13 cellular contexts compared by ENCODE assay signal in the genomic region with DNA sequence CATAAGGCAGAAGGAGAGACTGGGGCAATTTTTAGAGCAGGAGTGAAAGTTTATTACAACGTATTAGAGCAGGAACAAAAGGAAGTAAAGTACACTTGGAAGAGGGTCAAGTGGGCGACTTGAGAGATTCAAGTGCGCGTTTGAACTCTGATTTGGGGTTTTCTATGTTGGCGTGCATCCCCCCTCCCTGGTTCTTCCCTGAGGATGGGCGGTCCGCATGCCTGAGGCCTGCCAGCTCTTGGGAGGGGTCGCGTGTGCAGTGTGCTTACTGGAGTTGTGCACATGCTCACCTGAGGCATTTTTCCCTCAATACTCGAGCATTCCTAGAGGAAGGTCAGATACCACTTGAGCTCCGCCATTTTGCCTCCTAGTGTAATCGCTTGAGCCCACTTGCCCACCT. TPM values are rescaled to one million over a fixed set of nuclear protein-coding genes. Genes with fewer than 3 reads are reported as not detected.
DNase-seq lines count a peak whose midpoint lies in the region; ATAC-seq, FAIRE-seq and TF ChIP-seq lines count a peak whose summit lies in the region.
"Had no signal": no experiment of that assay in that cellular context is flagged by ENCODE, and none has a peak within 500 bp of the region (broad histone marks: within the 10 kb centered on the region; RNA-seq: fewer than 3 reads in every experiment).

No MANE protein-coding gene starts in this region.

- ATAC-seq in CD4-positive, CD25-positive, alpha-beta regulatory T cell (ENCODE audit: low read depth in 2 of 2), result no peak
- ATAC-seq in HCT116, result no peak

- H3K4me1 Mint-ChIP-seq in CD4-positive, CD25-positive, alpha-beta regulatory T cell, result peaks cover 0 to 43% (median 15%) of the 10 kb centered on the region in 4 donors
- H3K4me1 Mint-ChIP-seq in astrocyte (ENCODE audit: low read depth, unreplicated experiment), result peaks cover 2% of the 10 kb centered on the region
- peaks cover 23% of the 10 kb centered on the region for H3K4me1 Mint-ChIP-seq in neural crest cell
- H3K4me1 Mint-ChIP-seq in progenitor cell of endocrine pancreas (ENCODE audit: low read depth), result peaks cover 14% of the 10 kb centered on the region

- H3K4me3 ChIP-seq in CD4-positive, CD25-positive, alpha-beta regulatory T cell (ENCODE audit: low read depth, low read length), result peak overlapping the region; percentile 72
- H3K4me3 ChIP-seq in HCT116 (replicated peaks in 1 of 2; ENCODE audit: low read depth in 1 of 2, low read length in 2 of 2), result no peak overlapping the region
- H3K4me3 ChIP-seq in astrocyte (ENCODE audit: insufficient read depth, low read depth, low read length), result no peak overlapping the region

- H3K27me3 ChIP-seq in CD4-positive, CD25-positive, alpha-beta regulatory T cell (ENCODE audit: control insufficient read depth, insufficient read depth, low read length), result no peaks in the 10 kb centered on the region
- H3K27me3 ChIP-seq in HCT116 (ENCODE audit: insufficient read depth, low read length) (no peaks in the 10 kb centered on the region), astrocyte (ENCODE audit: insufficient read depth, low read length) (no peaks in the 10 kb centered on the region)

- TF ChIP-seq CTCF in HCT116 (IDR thresholded peaks at IDR 0.05 in 2 of 3, conservative IDR thresholded peaks at IDR 0.05 in 1 of 3; ENCODE audit: borderline replicate concordance in 1 of 3, insufficient read depth in 1 of 3, low read depth in 2 of 3, low read length in 2 of 3) (no peak), astrocyte (IDR thresholded peaks at IDR 0.05; ENCODE audit: insufficient read depth, low read depth, low read length) (no peak), neural crest cell (conservative IDR thresholded peaks at IDR 0.05) (no peak), progenitor cell of endocrine pancreas (IDR thresholded peaks at IDR 0.05; ENCODE audit: unreplicated experiment) (no peak)

- no peaks in the 10 kb centered on the region for H4K20me1 ChIP-seq in HCT116 (ENCODE audit: insufficient read depth)
- no peaks in the 10 kb centered on the region for H4K20me1 ChIP-seq in astrocyte (ENCODE audit: insufficient read depth, low read length)

- no peak for FAIRE-seq in astrocyte (lab: Jason Lieb, UNC)
- FAIRE-seq: endometrium had no signal

- peaks cover 27% of the 10 kb centered on the region for H3K4me1 ChIP-seq in CD4-positive, CD25-positive, alpha-beta regulatory T cell (ENCODE audit: control insufficient read depth, insufficient read depth, low read length, poor library complexity, severe bottlenecking)
- H3K4me1 ChIP-seq in HCT116 (ENCODE audit: control insufficient read depth in 1 of 2, insufficient read depth in 2 of 2, low read length in 2 of 2) (peaks cover 17 to 18% of the 10 kb centered on the region in 2 experiments; a peak in 3 of 4 replicates), astrocyte (ENCODE audit: insufficient read depth, low read length) (peaks cover 19% of the 10 kb centered on the region)

- no peak overlapping the region for H3K9ac ChIP-seq in HCT116 (ENCODE audit: low read length)
- H3K9ac ChIP-seq in astrocyte (ENCODE audit: low read length), result peak overlapping the region; percentile 83

- RAD21 ChIA-PET in HCT116 (lab: Charles Lee; ENCODE audit: low non-redundant PET in 1 of 2, low total read pairs in 2 of 2, uncharacterized antibody in 2 of 2, unreplicated experiment in 2 of 2), result interaction anchor here (1.0 to 1.6 kb wide), 2 partner anchors 14 to 243 kb away, joined by 3 to 4 read pairs; a partner anchor contains a TSS

- H3K4me2 ChIP-seq in HCT116 (ENCODE audit: low read length) (peak overlapping the region; percentile 97), astrocyte (ENCODE audit: low read length) (peak overlapping the region; percentile 91)

- no peak for DNase-seq in CD4-positive, CD25-positive, alpha-beta regulatory T cell
- DNase-seq in HCT116 (ENCODE audit: low read depth, low spot score), result no peak
- no peak for DNase-seq in astrocyte (ENCODE audit: low read depth)
- DNase-seq in neural crest cell (ENCODE audit: low read depth, low spot score), result no peak
- no peak for DNase-seq in hepatic stellate cell (ENCODE audit: low spot score)
- no peak for DNase-seq in progenitor cell of endocrine pancreas (ENCODE audit: low spot score, unreplicated experiment)
- no peak for DNase-seq in NCI-H1092 treated with DMSO at 0.1 percent for 48 hours (lab: John Stamatoyannopoulos, UW)
- DNase-seq in ecto neural progenitor cell (ENCODE audit: low spot score), result no peak
- DNase-seq: islet precursor cell; stimulated activated CD8-positive, alpha-beta memory T cell treated with anti-CD3 and anti-CD28 coated beads, Interleukin-4, amount 100 ng/mL, for 48 hours had no signal

- no peaks in the 10 kb centered on the region for H3K9me3 Mint-ChIP-seq in CD4-positive, CD25-positive, alpha-beta regulatory T cell
- peaks cover 2% of the 10 kb centered on the region for H3K9me3 Mint-ChIP-seq in astrocyte (ENCODE audit: unreplicated experiment)
- no peaks in the 10 kb centered on the region for H3K9me3 Mint-ChIP-seq in neural crest cell
- H3K9me3 Mint-ChIP-seq in progenitor cell of endocrine pancreas (ENCODE audit: low read depth), result no peaks in the 10 kb centered on the region

- TF ChIP-seq POLR2A in HCT116 (IDR thresholded peaks at IDR 0.05; ENCODE audit: borderline replicate concordance, extremely low read depth, insufficient read depth, insufficient read length), result no peak

- H3K4me3 Mint-ChIP-seq in CD4-positive, CD25-positive, alpha-beta regulatory T cell, result peak overlapping the region; percentile 79 to 89 (median 86)
- H3K4me3 Mint-ChIP-seq in astrocyte (ENCODE audit: unreplicated experiment) (peak overlapping the region; percentile 72), neural crest cell (peak overlapping the region; percentile 74), progenitor cell of endocrine pancreas (ENCODE audit: low read depth) (no peak overlapping the region)

- CTCF ChIA-PET in HCT116 (lab: Charles Lee), result interaction anchor here (1.4 to 2.7 kb wide), 3 partner anchors 9 to 39 kb away, joined by 4 to 36 read pairs (median 24); a partner anchor contains a TSS

- H3K79me2 ChIP-seq in HCT116 (ENCODE audit: insufficient read depth, low read length) (no peaks in the 10 kb centered on the region), astrocyte (ENCODE audit: insufficient read depth, low read length) (no peaks in the 10 kb centered on the region)

- H3K9me2 ChIP-seq in HCT116 (ENCODE audit: insufficient read depth), result no peaks in the 10 kb centered on the region

- H3K27me3 Mint-ChIP-seq in CD4-positive, CD25-positive, alpha-beta regulatory T cell, result peaks cover 6% of the 10 kb centered on the region
- H3K27me3 Mint-ChIP-seq in astrocyte (ENCODE audit: low read depth, unreplicated experiment) (peaks cover 30% of the 10 kb centered on the region), neural crest cell (ENCODE audit: low read depth) (peaks cover 8% of the 10 kb centered on the region), progenitor cell of endocrine pancreas (peaks cover 52% of the 10 kb centered on the region)

- no peak overlapping the region for H3K27ac ChIP-seq in CD4-positive, CD25-positive, alpha-beta regulatory T cell (ENCODE audit: insufficient read depth, low read length, poor library complexity, severe bottlenecking)
- H3K27ac ChIP-seq in HCT116 (ENCODE audit: low read depth, low read length), result no peak overlapping the region; the same call in 1 of the 2 replicates
- no peak overlapping the region for H3K27ac ChIP-seq in astrocyte (ENCODE audit: low read depth, low read length)

- TF ChIP-seq RAD21 in HCT116 (IDR thresholded peaks at IDR 0.05; ENCODE audit: low read depth), result no peak

- intact Hi-C loops in HCT116 (cut with micrococcal nuclease), result no loop called here

- no peaks in the 10 kb centered on the region for H3K9me3 ChIP-seq in CD4-positive, CD25-positive, alpha-beta regulatory T cell (ENCODE audit: control insufficient read depth in 2 of 2, low read length in 2 of 2)
- H3K9me3 ChIP-seq in HCT116 (ENCODE audit: control insufficient read depth in 1 of 2, insufficient read depth in 1 of 2, low read depth in 1 of 2, low read length in 2 of 2) (no peaks in the 10 kb centered on the region), astrocyte (ENCODE audit: insufficient read depth, low read depth, low read length) (no peaks in the 10 kb centered on the region)

- POLR2A ChIA-PET in HCT116 (lab: Charles Lee), result interaction anchor here (3.5 to 5.7 kb wide), 2 partner anchors 10 to 13 kb away, joined by 39 read pairs; a partner anchor contains a TSS

- BruUV-seq in HCT116 (replicated peaks; lab: Mats Ljungman, UMichigan), result no TSS peak

- peak overlapping the region; percentile 68 to 90 (median 74) for H3K27ac Mint-ChIP-seq in CD4-positive, CD25-positive, alpha-beta regulatory T cell
- H3K27ac Mint-ChIP-seq in astrocyte (ENCODE audit: unreplicated experiment) (no peak overlapping the region), neural crest cell (ENCODE audit: unreplicated experiment) (no peak overlapping the region), progenitor cell of endocrine pancreas (no peak overlapping the region)

- H2AFZ ChIP-seq in HCT116 (ENCODE audit: low read depth, low read length, poor library complexity, severe bottlenecking), result no peak overlapping the region
- H2AFZ ChIP-seq in astrocyte (ENCODE audit: low read depth, low read length), result peak overlapping the region; percentile 93

- no peaks in the 10 kb centered on the region for H3K36me3 Mint-ChIP-seq in CD4-positive, CD25-positive, alpha-beta regulatory T cell
- H3K36me3 Mint-ChIP-seq in astrocyte (ENCODE audit: low read depth, unreplicated experiment) (no peaks in the 10 kb centered on the region), neural crest cell (ENCODE audit: low read depth) (no peaks in the 10 kb centered on the region), progenitor cell of endocrine pancreas (ENCODE audit: insufficient read depth) (no peaks in the 10 kb centered on the region)

- H3K36me3 ChIP-seq in CD4-positive, CD25-positive, alpha-beta regulatory T cell (ENCODE audit: control insufficient read depth, insufficient read depth, low read length), result no peaks in the 10 kb centered on the region
- no peaks in the 10 kb centered on the region for H3K36me3 ChIP-seq in HCT116 (ENCODE audit: control insufficient read depth in 1 of 2, insufficient read depth in 2 of 2, low read length in 2 of 2)
- no peaks in the 10 kb centered on the region for H3K36me3 ChIP-seq in astrocyte (ENCODE audit: insufficient read depth, low read length)

RNA-seq across cellular contexts. Expression of a gene that starts 10.4 kb away (rescaled TPM):
- total RNA-seq in CD4-positive, CD25-positive, alpha-beta regulatory T cell, result 0.64 TPM
- under 1 TPM in 2 of 4 donors, not detected in 2; 0.26 to 0.45 TPM for polyA plus RNA-seq in CD4-positive, CD25-positive, alpha-beta regulatory T cell
- total RNA-seq in HCT116 (2021; ENCODE audit: unreplicated experiment), result 58.9 TPM
- 70.2 and 93.5 TPM in 2 replicates for polyA plus RNA-seq in HCT116 (2012)
- total RNA-seq in astrocyte, result 55.9 and 70.8 TPM in 2 replicates
- total RNA-seq in neural crest cell, result 6.7 and 6.8 TPM in 2 replicates
- 14.4 and 18.1 TPM in 2 replicates for total RNA-seq in progenitor cell of endocrine pancreas

RNA-seq across cellular contexts. Expression of a gene that starts 13.7 kb away (rescaled TPM):
- not detected for total RNA-seq in CD4-positive, CD25-positive, alpha-beta regulatory T cell
- not detected for polyA plus RNA-seq in CD4-positive, CD25-positive, alpha-beta regulatory T cell
- total RNA-seq in HCT116 (2021; ENCODE audit: unreplicated experiment) (1.5 TPM), astrocyte (0.09 and 0.29 TPM in 2 replicates), neural crest cell (1.7 and 2.0 TPM in 2 replicates), progenitor cell of endocrine pancreas (6.2 and 6.5 TPM in 2 replicates)
- 1.0 and 1.2 TPM in 2 replicates for polyA plus RNA-seq in HCT116 (2012)
- total RNA-seq: Daoy; T-helper 1 cell treated with Interleukin-12 subunit alpha and Interleukin-12 subunit beta and Interleukin-4 antibody, amounts not matched to agents 30 ng/mL and 1 ng/mL, for 36 hours had no signal

RNA-seq across cellular contexts. Expression of a gene that starts 48.6 kb away (rescaled TPM):
- total RNA-seq in CD4-positive, CD25-positive, alpha-beta regulatory T cell, result 26.4 TPM
- 10 to 100 TPM; 19.5 to 26.5 (median 22.4) TPM for polyA plus RNA-seq in CD4-positive, CD25-positive, alpha-beta regulatory T cell
- 16.9 TPM for total RNA-seq in HCT116 (2021; ENCODE audit: unreplicated experiment)
- 9.3 and 10.0 TPM in 2 replicates for polyA plus RNA-seq in HCT116 (2012)
- total RNA-seq in astrocyte, result 35.8 and 37.6 TPM in 2 replicates
- 26.9 and 28.2 TPM in 2 replicates for total RNA-seq in neural crest cell
- total RNA-seq in progenitor cell of endocrine pancreas, result 27.4 and 28.9 TPM in 2 replicates

Comparison
In these comparisons a context has a peak if more than half of its experiments do, and no peak if none do; other contexts are left out.
1. H3K27ac Mint-ChIP-seq: peak in CD4-positive, CD25-positive, alpha-beta regulatory T cell (3 of 3); none in astrocyte (single experiment), neural crest cell (single experiment) and progenitor cell of endocrine pancreas (single experiment).